14 cellular contexts compared by ENCODE assay signal in genomic region chr2:168801961-168802824, GRCh38. TPM values are rescaled to one million over a fixed set of nuclear protein-coding genes. Genes with fewer than 3 reads are reported as not detected.
DNase-seq lines count a peak whose midpoint lies in the region; ATAC-seq, FAIRE-seq and TF ChIP-seq lines count a peak whose summit lies in the region.
"Had no signal": no experiment of that assay in that cellular context is flagged by ENCODE, and none has a peak within 500 bp of the region (broad histone marks: within the 10 kb centered on the region; RNA-seq: fewer than 3 reads in every experiment).

Gene NOSTRIN (plus strand): TSS chr2:168802637. CDS start chr2:168802647, 10 bp downstream.

- H4K20me1 ChIP-seq in SK-N-SH (ENCODE audit: insufficient read depth) = no peaks in the 10 kb centered on the region

- H3K9me3 ChIP-seq in SK-N-SH (no peaks in the 10 kb centered on the region), esophagus (ENCODE audit: control insufficient read depth in 2 of 2, insufficient read depth in 1 of 2, low read depth in 1 of 2, low read length in 1 of 2) (no peaks in the 10 kb centered on the region), mesodermal cell (ENCODE audit: control insufficient read depth, low read length) (no peaks in the 10 kb centered on the region), upper lobe of right lung (no peaks in the 10 kb centered on the region)

- no peak for FAIRE-seq in RCC 7860 (lab: Jason Lieb, UNC)
- FAIRE-seq: A204.1, GM12892 had no signal

- CTCF ChIA-PET in SK-N-SH (lab: Yijun Ruan, JAX) = interaction anchor here (1.5 kb wide), 1 partner anchor 456 kb away, joined by 3 read pairs; no protein-coding TSS in a partner anchor

- no peak within 1 kb of the TSS for H3K4me2 ChIP-seq in SK-N-SH

- H3K4me3 ChIP-seq in SK-N-SH (ENCODE audit: low read depth in 2 of 2, low read length in 1 of 2) (no peak within 1 kb of the TSS), esophagus (ENCODE audit: low read depth in 1 of 2, low read length in 2 of 2) (peak within 1 kb of the TSS in 1 of 2 donors; percentile 10), mesodermal cell (ENCODE audit: extremely low read depth, insufficient read depth, low read length, poor library complexity, severe bottlenecking) (no peak within 1 kb of the TSS), upper lobe of right lung (peak within 1 kb of the TSS; percentile 45)

- H3K27me3 ChIP-seq in SK-N-SH (ENCODE audit: insufficient read depth) (no peaks in the 10 kb centered on the region), esophagus (ENCODE audit: control insufficient read depth in 1 of 2, insufficient read depth in 2 of 2, low read length in 2 of 2) (no peaks in the 10 kb centered on the region), upper lobe of right lung (no peaks in the 10 kb centered on the region)

- intact Hi-C loops in upper lobe of right lung (cut with DNase I) = no loop called here

- DNase-seq in SK-N-SH (no peak), upper lobe of right lung (no peak), SHP77 treated with DMSO at 0.1 percent for 48 hours (lab: John Stamatoyannopoulos, UW) (no peak), RCC 7860 (ENCODE audit: low spot score) (no peak), cerebellar cortex (ENCODE audit: low spot score) (no peak)
- DNase-seq: activated CD8-positive, alpha-beta memory T cell treated with anti-CD3 and anti-CD28 coated beads, Interleukin-2, amount 10 ng/mL, durations not matched to agents 7 days and 5 days; Karpas-422; stimulated activated naive CD8-positive, alpha-beta T cell treated with anti-CD3 and anti-CD28 coated beads, Interleukin-15, Interleukin-2, amounts not matched to agents 100 U/mL and 50 U/mL, for 24 hours had no signal

- TF ChIP-seq RAD21 in SK-N-SH (IDR thresholded peaks at IDR 0.05; ENCODE audit: low read length) = no peak

- peaks cover 0 to 2% of the 10 kb centered on the region in 2 experiments; a peak in 1 of 4 replicates for H3K4me1 ChIP-seq in SK-N-SH (ENCODE audit: control insufficient read depth in 1 of 2, insufficient read depth in 2 of 2, low read depth in 1 of 2, low read length in 1 of 2)
- H3K4me1 ChIP-seq in esophagus (ENCODE audit: control insufficient read depth in 2 of 2, insufficient read depth in 2 of 2, low read length in 1 of 2) = no peaks in the 10 kb centered on the region
- peaks cover 16% of the 10 kb centered on the region for H3K4me1 ChIP-seq in mesodermal cell (ENCODE audit: control insufficient read depth, insufficient read depth, low read length, poor library complexity, severe bottlenecking)
- H3K4me1 ChIP-seq in upper lobe of right lung = no peaks in the 10 kb centered on the region

- ATAC-seq in SK-N-SH treated with all-trans-retinoic acid at 6 μM for 48 hours (peak; percentile 55), upper lobe of right lung (peak; percentile 88)
- ATAC-seq: activated CD8-positive, alpha-beta memory T cell treated with anti-CD3 and anti-CD28 coated beads, Interleukin-2, amount 10 ng/mL, durations not matched to agents 7 days and 5 days; stimulated activated naive CD8-positive, alpha-beta T cell treated with anti-CD3 and anti-CD28 coated beads, Interleukin-15, Interleukin-2, amounts not matched to agents 100 U/mL and 50 U/mL, for 24 hours had no signal

- WGBS in SK-N-SH (ENCODE audit: low lambda C conversion rate) = 74% methylated on average over 10 of the region's 10 CpGs
- whole genome bisulfite sequencing in esophagus, 2 donors = 44 to 51% methylated on average over 10 of the region's 10 CpGs
- WGBS in mesodermal cell (ENCODE audit: insufficient coverage in 2 of 2), 2 experiments = 73 to 83% methylated on average over 9 of the region's 10 CpGs

- H3K9ac ChIP-seq in SK-N-SH = no peak within 1 kb of the TSS

- H2AFZ ChIP-seq in SK-N-SH (ENCODE audit: low read depth) = no peak within 1 kb of the TSS

- TF ChIP-seq EP300 in SK-N-SH (IDR thresholded peaks at IDR 0.05; ENCODE audit: borderline replicate concordance in 1 of 2, low read depth in 1 of 2, low read length in 1 of 2) = no peak

- no peaks in the 10 kb centered on the region for H3K36me3 ChIP-seq in SK-N-SH (replicated peaks in 1 of 2; ENCODE audit: control insufficient read depth in 1 of 2, insufficient read depth in 2 of 2, low read length in 1 of 2)
- no peaks in the 10 kb centered on the region for H3K36me3 ChIP-seq in esophagus (ENCODE audit: control insufficient read depth in 2 of 2, insufficient read depth in 2 of 2, low read length in 1 of 2)
- H3K36me3 ChIP-seq in mesodermal cell (ENCODE audit: control insufficient read depth, insufficient read depth, low read length) = no peaks in the 10 kb centered on the region
- no peaks in the 10 kb centered on the region for H3K36me3 ChIP-seq in upper lobe of right lung

- no peaks in the 10 kb centered on the region for H3K9me2 ChIP-seq in SK-N-SH

- POLR2A ChIA-PET in SK-N-SH (lab: Yijun Ruan, JAX) = no interaction called here

- H3F3A ChIP-seq in SK-N-SH (replicated peaks; ENCODE audit: insufficient read depth) = no peaks in the 10 kb centered on the region

- no peak within 1 kb of the TSS for H3K27ac ChIP-seq in SK-N-SH (ENCODE audit: low read depth in 2 of 2, low read length in 1 of 2)
- peak within 1 kb of the TSS; percentile 11 to 22 for H3K27ac ChIP-seq in esophagus (ENCODE audit: low read depth in 2 of 2, low read length in 1 of 2)
- H3K27ac ChIP-seq in mesodermal cell (ENCODE audit: low read depth, low read length, severe bottlenecking) = peak within 1 kb of the TSS; percentile 57
- peak within 1 kb of the TSS; percentile 81 for H3K27ac ChIP-seq in upper lobe of right lung

- H3K79me2 ChIP-seq in SK-N-SH (ENCODE audit: insufficient read depth) = no peaks in the 10 kb centered on the region

- TF ChIP-seq CTCF in SK-N-SH (IDR thresholded peaks at IDR 0.05) (no peak), upper lobe of right lung (IDR thresholded peaks at IDR 0.05) (no peak)

TF ChIP-seq in SK-N-SH treated with all-trans-retinoic acid at 6 μM for 48 hours, 23 proteins besides CTCF, POLR2A, EP300 and RAD21:
- TF ChIP-seq ZFP30 (CRISPR knock-in tag; IDR thresholded peaks at IDR 0.05) = no peak
- TF ChIP-seq TOX (CRISPR knock-in tag; IDR thresholded peaks at IDR 0.05; ENCODE audit: borderline replicate concordance) = peak; percentile 71; the same call in 1 of the 2 replicates

TF ChIP-seq in SK-N-SH, 30 proteins besides CTCF, POLR2A, EP300 and RAD21 (continues in another document):
- TF ChIP-seq POLR2AphosphoS5 (IDR thresholded peaks at IDR 0.05; ENCODE audit: low read depth, low read length) (no peak), CHD2 (IDR thresholded peaks at IDR 0.05; ENCODE audit: low read length, partially characterized antibody) (no peak), YY1 (IDR thresholded peaks at IDR 0.05; ENCODE audit: low read depth) (no peak), TCF12 (IDR thresholded peaks at IDR 0.05) (no peak), RFX5 (IDR thresholded peaks at IDR 0.05; ENCODE audit: low read length) (no peak), SMC3 (IDR thresholded peaks at IDR 0.05; ENCODE audit: low read depth, low read length) (no peak), TAF1 (IDR thresholded peaks at IDR 0.05; ENCODE audit: borderline replicate concordance, low read depth, low read length) (no peak), MXI1 (IDR thresholded peaks at IDR 0.05; ENCODE audit: low read depth, low read length) (no peak), RXRA (IDR thresholded peaks at IDR 0.05; ENCODE audit: borderline replicate concordance, low read depth) (no peak), MEF2A (IDR thresholded peaks at IDR 0.05; ENCODE audit: borderline replicate concordance, low read depth) (no peak), REST (IDR thresholded peaks at IDR 0.05; ENCODE audit: low read depth, low read length) (no peak), TEAD4 (IDR thresholded peaks at IDR 0.05; ENCODE audit: borderline replicate concordance, insufficient read depth) (no peak), IRF3 (IDR thresholded peaks at IDR 0.05; ENCODE audit: low read depth, low read length) (no peak), ELF1 (IDR thresholded peaks at IDR 0.05) (no peak)

RNA-seq across cellular contexts. Expression of gene NOSTRIN, which starts in this region (rescaled TPM):
- polyA plus RNA-seq in SK-N-SH (2012; rRNA removed) = not detected in 2 replicates
- polyA plus RNA-seq in SK-N-SH (2012; cell fraction: cytosol; rRNA removed) = not detected in 2 replicates
- not detected in 2 replicates for polyA plus RNA-seq in SK-N-SH (2012; cell fraction: nucleus; rRNA removed)
- polyA plus RNA-seq in esophagus = 1 to 10 TPM; 3.4 to 6.3 TPM
- polyA plus RNA-seq in mesodermal cell (2013, experiment 1 of 2) = 4.1 TPM
- polyA plus RNA-seq in mesodermal cell (2013, experiment 2 of 2) = 3.0 TPM
- 70.0 TPM for total RNA-seq in upper lobe of right lung
- total RNA-seq: activated CD8-positive, alpha-beta memory T cell treated with anti-CD3 and anti-CD28 coated beads, Interleukin-2, amount 10 ng/mL, durations not matched to agents 7 days and 5 days; RPMI7951 had no signal

Comparison
In these comparisons a context has a peak if more than half of its experiments do, and no peak if none do; other contexts are left out.
1. H3K27ac ChIP-seq: peak in esophagus (2 of 2), mesodermal cell (single experiment) and upper lobe of right lung (single experiment); none in SK-N-SH (0 of 2).